Comparison of ENCODE assay signal across 28 cellular contexts in the genomic region with DNA sequence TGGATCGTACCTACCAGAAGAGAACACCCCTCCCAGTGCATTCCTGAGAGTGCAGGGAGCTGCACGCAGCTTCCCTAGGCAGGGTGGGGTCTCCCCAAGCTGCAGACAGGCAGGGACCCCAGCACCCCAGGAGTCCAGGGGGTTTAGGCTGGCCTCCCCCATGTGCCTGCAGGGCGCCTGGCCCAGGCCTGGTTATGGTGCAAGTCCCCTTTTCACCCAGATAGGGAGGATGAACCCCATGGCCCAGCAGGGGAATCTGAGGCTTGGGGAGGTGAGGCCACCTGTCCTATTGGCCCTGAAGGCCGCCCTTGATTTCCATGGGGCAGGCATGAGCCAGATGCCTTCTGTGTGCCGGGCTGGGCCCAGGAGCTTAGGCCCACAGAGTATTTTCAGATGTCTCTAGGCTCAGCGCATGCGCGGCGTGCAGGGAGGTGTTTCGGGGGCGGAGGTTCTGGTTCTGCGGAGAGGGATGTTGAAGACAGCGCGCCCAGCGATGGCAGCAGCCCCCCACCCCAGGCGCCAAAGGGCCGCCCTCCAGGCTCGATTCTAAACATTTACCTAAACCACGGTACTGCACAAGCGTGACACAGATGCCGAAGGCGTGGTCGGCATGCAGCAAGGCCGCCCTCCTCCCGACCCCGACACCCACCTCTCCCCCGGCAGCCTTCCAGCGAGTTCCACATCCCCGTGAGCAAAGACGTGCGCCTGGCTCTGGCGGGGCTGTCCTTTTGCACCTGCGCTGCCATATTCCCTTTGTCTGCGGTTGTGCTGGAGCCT. TPM values are rescaled to one million over a fixed set of nuclear protein-coding genes. Genes with fewer than 3 reads are reported as not detected.
A peak's percentile ranks its signal among the peaks of the same experiment; 100 is the strongest.
DNase-seq lines count a peak whose midpoint lies in the region; ATAC-seq and TF ChIP-seq lines count a peak whose summit lies in the region.
"Had no signal": no experiment of that assay in that cellular context is flagged by ENCODE, and none has a peak within 500 bp of the region (broad histone marks: within the 10 kb centered on the region; RNA-seq: fewer than 3 reads in every experiment).

No MANE protein-coding gene starts in this region.

- no peak for TF ChIP-seq CTCF in HEK293 (tag by site-specific recombination; IDR thresholded peaks at IDR 0.05)

- POLR2A ChIA-PET in HEK293 (lab: Yijun Ruan, JAX): no interaction called here

- H3K4me3 ChIP-seq in HEK293 (ENCODE audit: low read depth, low read length): no peak overlapping the region
- H3K4me3 ChIP-seq: GM23248, left lung, pancreas, transverse colon had no signal

- DNase-seq in NCI-H146 (lab: John Stamatoyannopoulos, UW) (peak; percentile 34), NCI-H146 treated with DMSO at 0.1 percent for 48 hours (lab: John Stamatoyannopoulos, UW; ENCODE audit: unreplicated experiment) (no peak), left cardiac atrium (peak; percentile 10), putamen (ENCODE audit: low spot score) (peak; percentile 42), DMS 273 (lab: John Stamatoyannopoulos, UW; ENCODE audit: unreplicated experiment) (no peak), activated T-cell treated with anti-CD3 and anti-CD28 coated beads for 4 hours (no peak)
- DNase-seq: activated CD4-positive, CD25-positive, alpha-beta regulatory T cell treated with anti-CD3 and anti-CD28 coated beads, Interleukin-2, amount 50 U/mL, for 72 hours; activated CD8-positive, alpha-beta T cell treated with anti-CD3 and anti-CD28 coated beads, Interleukin-2, amount 10 ng/mL, durations not matched to agents 7 days and 5 days; activated T-cell treated with anti-CD3 and anti-CD28 coated beads, Interleukin-2, amount 50 U/mL, for 24 hours; KBM-7; midbrain; MM.1S; NCI-H1436; NCI-H2171; NCI-H510A treated with DMSO at 0.1 percent for 48 hours; stimulated activated naive CD8-positive, alpha-beta T cell treated with anti-CD3 and anti-CD28 coated beads, Interleukin-15, amount 100 ng/mL, for 72 hours; transverse colon had no signal

- CTCF ChIA-PET in HEK293 (lab: Yijun Ruan, JAX): interaction anchor here (4.3 kb wide), 1 partner anchor 13 kb away, joined by 16 read pairs; no protein-coding TSS in a partner anchor

- no peaks in the 10 kb centered on the region for H3K4me1 ChIP-seq in HEK293 (ENCODE audit: control insufficient read depth, insufficient read depth, low read length)
- H3K4me1 ChIP-seq: left lung, pancreas, transverse colon had no signal

- ATAC-seq in left cardiac atrium: no peak
- no peak for ATAC-seq in GM21619 (IDR thresholded peaks at IDR 0.05; ENCODE audit: unreplicated experiment)
- ATAC-seq: activated CD8-positive, alpha-beta T cell treated with anti-CD3 and anti-CD28 coated beads, Interleukin-2, amount 10 ng/mL, durations not matched to agents 7 days and 5 days; naive thymus-derived CD8-positive, alpha-beta T cell; pancreas had no signal

- no peaks in the 10 kb centered on the region for H3K9me3 ChIP-seq in HEK293 (ENCODE audit: control insufficient read depth, insufficient read depth, low read depth, low read length)
- H3K9me3 ChIP-seq: pancreas, transverse colon had no signal

- intact Hi-C loops in left cardiac atrium (cut with DNase I): no loop called here

- no peaks in the 10 kb centered on the region for H3K36me3 ChIP-seq in HEK293 (ENCODE audit: control insufficient read depth in 2 of 2, insufficient read depth in 1 of 2, low read length in 2 of 2)
- H3K36me3 ChIP-seq: left lung, pancreas, transverse colon had no signal

- no peak overlapping the region for H3K27ac ChIP-seq in HEK293 (ENCODE audit: extremely low read depth, low read depth, low read length)
- H3K27ac ChIP-seq: 22Rv1, epithelial cell of prostate, GM23248, left lung, pancreas, transverse colon had no signal

TF ChIP-seq in HEK293, 187 proteins besides CTCF, POLR2A, EP300 and RAD21:
- 0 out of 2 replicates have a peak, but pooled peaks have one; percentile 46 for TF ChIP-seq ZNF600 (tag by site-specific recombination; IDR thresholded peaks at IDR 0.05)
- peak; percentile 34; the same call in 1 of the 2 replicates for TF ChIP-seq GLIS2 (tag by site-specific recombination; IDR thresholded peaks at IDR 0.05)
- TF ChIP-seq ZNF146 (tag by site-specific recombination; IDR thresholded peaks at IDR 0.05): no peak

RNA-seq across cellular contexts. Expression of a gene that starts 29.3 kb away (rescaled TPM):
- not detected for total RNA-seq in left cardiac atrium
- total RNA-seq: activated CD8-positive, alpha-beta T cell treated with anti-CD3 and anti-CD28 coated beads, Interleukin-2, amount 10 ng/mL, durations not matched to agents 7 days and 5 days; G401; GM23248; left lung; pancreas had no signal

RNA-seq across cellular contexts. Expression of a gene that starts 38.8 kb away (rescaled TPM):
- total RNA-seq in left cardiac atrium: under 1 TPM; 0.06 to 0.31 TPM
- total RNA-seq: activated CD8-positive, alpha-beta T cell treated with anti-CD3 and anti-CD28 coated beads, Interleukin-2, amount 10 ng/mL, durations not matched to agents 7 days and 5 days; CD8-positive, alpha-beta memory T cell; GM23248; left lung; naive thymus-derived CD8-positive, alpha-beta T cell; T-helper 1 cell treated with Interleukin-12 subunit alpha and Interleukin-12 subunit beta and Interleukin-4 antibody, amounts not matched to agents 30 ng/mL and 1 ng/mL, for 36 hours had no signal

RNA-seq across cellular contexts. Expression of a gene that starts 49.7 kb away (rescaled TPM):
- total RNA-seq in left cardiac atrium: 10 to 100 TPM; 32.1 to 50.3 TPM

Comparison
In these comparisons a context has a peak if more than half of its experiments do, and no peak if none do; other contexts are left out.
1. DNase-seq: peak in NCI-H146 (single experiment), left cardiac atrium (single experiment) and putamen (single experiment); none in NCI-H146 treated with DMSO at 0.1 percent for 48 hours (single experiment), DMS 273 (single experiment) and activated T-cell treated with anti-CD3 and anti-CD28 coated beads for 4 hours (single experiment).